31 cellular contexts compared by ENCODE assay signal in genomic region chr9:23050548-23050947, GRCh38.
"Had no signal": no experiment of that assay in that cellular context is flagged by ENCODE, and none has a peak within 500 bp of the region (broad histone marks: within the 10 kb centered on the region; RNA-seq: fewer than 3 reads in every experiment).

No MANE protein-coding gene starts in this region.

- H3K9me3 ChIP-seq: ovary, suprapubic skin, testis, tibial artery, transverse colon, upper lobe of right lung, uterus had no signal

- ATAC-seq: naive thymus-derived CD8-positive, alpha-beta T cell; psoas muscle; right cardiac atrium; sciatic nerve; stimulated activated memory B cell treated with anti-CD40 and anti-IgM and Interleukin-4, amounts not matched to agents 10 μg/mL and 1 μg/mL and 100 μg/mL, for 72 hours; stimulated activated naive CD8-positive, alpha-beta T cell treated with anti-CD3 and anti-CD28 coated beads, Interleukin-15, amount 100 ng/mL, for 72 hours; stimulated activated naive CD8-positive, alpha-beta T cell treated with anti-CD3 and anti-CD28 coated beads, Interleukin-15, Interleukin-2, amounts not matched to agents 100 U/mL and 50 U/mL, for 24 hours; upper lobe of right lung had no signal

- H3K36me3 ChIP-seq: neural progenitor cell, ovary, spleen, suprapubic skin, tibial artery, transverse colon, upper lobe of right lung, uterus had no signal

- H3K27ac ChIP-seq: neural progenitor cell, ovary, parathyroid adenoma, psoas muscle, skin epidermis, spleen, suprapubic skin, testis, tibial artery, transverse colon, upper lobe of right lung, uterus had no signal

- H3K79me2 ChIP-seq: parathyroid adenoma had no signal

- H3K4me3 Mint-ChIP-seq: naive thymus-derived CD8-positive, alpha-beta T cell; nephron; neural progenitor cell; stimulated activated memory B cell treated with anti-CD40 and anti-IgM and Interleukin-4, amounts not matched to agents 10 μg/mL and 1 μg/mL and 100 μg/mL, for 72 hours; stimulated activated naive CD8-positive, alpha-beta T cell treated with anti-CD3 and anti-CD28 coated beads, Interleukin-15, amount 100 ng/mL, for 72 hours; type B pancreatic cell had no signal

- H3K36me3 Mint-ChIP-seq: naive thymus-derived CD8-positive, alpha-beta T cell; neural progenitor cell; stimulated activated memory B cell treated with anti-CD40 and anti-IgM and Interleukin-4, amounts not matched to agents 10 μg/mL and 1 μg/mL and 100 μg/mL, for 72 hours; type B pancreatic cell had no signal

- H3K4me2 ChIP-seq: neural progenitor cell, smooth muscle cell had no signal

- H3K27me3 Mint-ChIP-seq: naive thymus-derived CD8-positive, alpha-beta T cell; progenitor cell of endocrine pancreas; stimulated activated memory B cell treated with anti-CD40 and anti-IgM and Interleukin-4, amounts not matched to agents 10 μg/mL and 1 μg/mL and 100 μg/mL, for 72 hours; stimulated activated naive CD8-positive, alpha-beta T cell treated with anti-CD3 and anti-CD28 coated beads, Interleukin-15, amount 100 ng/mL, for 72 hours; type B pancreatic cell had no signal

- H3K27ac Mint-ChIP-seq: naive thymus-derived CD8-positive, alpha-beta T cell; nephron; neural progenitor cell; progenitor cell of endocrine pancreas; stimulated activated memory B cell treated with anti-CD40 and anti-IgM and Interleukin-4, amounts not matched to agents 10 μg/mL and 1 μg/mL and 100 μg/mL, for 72 hours; stimulated activated naive CD8-positive, alpha-beta T cell treated with anti-CD3 and anti-CD28 coated beads, Interleukin-15, amount 100 ng/mL, for 72 hours; type B pancreatic cell had no signal

- H3K4me3 ChIP-seq: neural progenitor cell, ovary, psoas muscle, skin epidermis, smooth muscle cell, spleen, suprapubic skin, testis, tibial artery, transverse colon, upper lobe of right lung, uterus had no signal

- H3K4me1 Mint-ChIP-seq: naive thymus-derived CD8-positive, alpha-beta T cell; nephron; stimulated activated memory B cell treated with anti-CD40 and anti-IgM and Interleukin-4, amounts not matched to agents 10 μg/mL and 1 μg/mL and 100 μg/mL, for 72 hours; stimulated activated naive CD8-positive, alpha-beta T cell treated with anti-CD3 and anti-CD28 coated beads, Interleukin-15, amount 100 ng/mL, for 72 hours had no signal

- DNase-seq: naive thymus-derived CD8-positive, alpha-beta T cell; occipital lobe; ovary; posterior cingulate gyrus; psoas muscle; right cardiac atrium; spleen; stimulated activated CD4-positive, alpha-beta T cell treated with anti-CD3 and anti-CD28 coated beads, Interleukin-12 subunit alpha, Interleukin-12 subunit beta, amount 100 ng/mL, for 4 hours; stimulated activated CD4-positive, alpha-beta T cell treated with anti-CD3 and anti-CD28 coated beads, Interleukin-1b, Interleukin-23, amount 100 ng/mL, for 48 hours; stimulated activated CD4-positive, alpha-beta T cell treated with anti-CD3 and anti-CD28 coated beads, Interleukin-4, amount 100 ng/mL, for 1 hour; stimulated activated CD4-positive, alpha-beta T cell treated with anti-CD3 and anti-CD28 coated beads, Interleukin-4, amount 100 ng/mL, for 4 hours; stimulated activated CD8-positive, alpha-beta memory T cell treated with anti-CD3 and anti-CD28 coated beads, Interleukin-4, amount 100 ng/mL, for 48 hours; stimulated activated naive CD4-positive, alpha-beta T cell; stimulated activated naive CD8-positive, alpha-beta T cell treated with anti-CD3 and anti-CD28 coated beads, Interleukin-15, amount 100 ng/mL, for 72 hours; stimulated activated naive CD8-positive, alpha-beta T cell treated with anti-CD3 and anti-CD28 coated beads, Interleukin-15, Interleukin-2, amounts not matched to agents 100 U/mL and 50 U/mL, for 24 hours; substantia nigra; testis; tibial artery; transverse colon; upper lobe of right lung; uterus had no signal

- H3K9ac ChIP-seq: neural progenitor cell, parathyroid adenoma had no signal

- H3K27me3 ChIP-seq: neural progenitor cell, ovary, spleen, suprapubic skin, testis, tibial artery, transverse colon, upper lobe of right lung, uterus had no signal

- H2AFZ ChIP-seq: neural progenitor cell, parathyroid adenoma had no signal

- H3K4me1 ChIP-seq: parathyroid adenoma, psoas muscle, spleen, suprapubic skin, testis, tibial artery, transverse colon, upper lobe of right lung, uterus had no signal

- H3K9me3 Mint-ChIP-seq: nephron, type B pancreatic cell had no signal
